In genomic region chr10:60521974-60522405, GRCh38 we compare ENCODE assay signal across 9 cellular contexts.
A peak's percentile ranks its signal among the peaks of the same experiment; 100 is the strongest.
DNase-seq lines count a peak whose midpoint lies in the region; ATAC-seq and TF ChIP-seq lines count a peak whose summit lies in the region.
"Had no signal": no experiment of that assay in that cellular context is flagged by ENCODE, and none has a peak within 500 bp of the region (broad histone marks: within the 10 kb centered on the region; RNA-seq: fewer than 3 reads in every experiment).

No MANE protein-coding gene starts in this region.

- DNase-seq in brain microvascular endothelial cell (peak; percentile 53), mesendoderm (peak; percentile 71), sigmoid colon (no peak), ACHN (no peak)
- DNase-seq: spleen, upper lobe of left lung had no signal

- no peak overlapping the region for H4K8ac ChIP-seq in mesendoderm (ENCODE audit: low read depth, low read length)

- no peak for TF ChIP-seq POLR2A in sigmoid colon (IDR thresholded peaks at IDR 0.05)

- H3K27ac ChIP-seq in brain microvascular endothelial cell (no peak overlapping the region), mesendoderm (ENCODE audit: low read depth, low read length) (no peak overlapping the region), sigmoid colon (no peak overlapping the region)
- H3K27ac ChIP-seq: spleen, upper lobe of left lung had no signal

- TF ChIP-seq RAD21 in Ishikawa (IDR thresholded peaks at IDR 0.05; ENCODE audit: low read depth), result no peak

- ATAC-seq in GM19463 (IDR thresholded peaks at IDR 0.05; ENCODE audit: unreplicated experiment), result peak; percentile 80
- ATAC-seq in stimulated activated memory B cell treated with anti-CD40 and anti-IgM and Interleukin-4, amounts not matched to agents 10 μg/mL and 1 μg/mL and 100 μg/mL, for 72 hours, result no peak

- no peak overlapping the region for H2AK5ac ChIP-seq in mesendoderm (ENCODE audit: low read length)

- H3K27me3 ChIP-seq in brain microvascular endothelial cell (replicated peaks) (no peaks in the 10 kb centered on the region), mesendoderm (ENCODE audit: insufficient read depth, low read length, poor library complexity) (no peaks in the 10 kb centered on the region), sigmoid colon (no peaks in the 10 kb centered on the region)
- H3K27me3 ChIP-seq: spleen, upper lobe of left lung had no signal

- no CpG with 5 or more reads among the region's 3 CpGs for WGBS in mesendoderm (ENCODE audit: extremely low coverage, insufficient coverage, low lambda C conversion rate)
- WGBS in sigmoid colon, 2 donors, result 24 to 36% methylated on average over 3 of the region's 3 CpGs

- H2BK120ac ChIP-seq in mesendoderm (ENCODE audit: low read depth, low read length), result no peak overlapping the region

- H3K36me3 ChIP-seq in brain microvascular endothelial cell (replicated peaks), result no peaks in the 10 kb centered on the region
- no peaks in the 10 kb centered on the region for H3K36me3 ChIP-seq in mesendoderm (ENCODE audit: control insufficient read depth, insufficient read depth, low read length)
- H3K36me3 ChIP-seq in sigmoid colon, result no peaks in the 10 kb centered on the region
- H3K36me3 ChIP-seq: spleen, upper lobe of left lung had no signal

- H3K27me3 Mint-ChIP-seq in stimulated activated memory B cell treated with anti-CD40 and anti-IgM and Interleukin-4, amounts not matched to agents 10 μg/mL and 1 μg/mL and 100 μg/mL, for 72 hours, result no peaks in the 10 kb centered on the region

- H3K4me1 ChIP-seq in mesendoderm (ENCODE audit: control insufficient read depth, low read depth, low read length) (peaks cover 6% of the 10 kb centered on the region), sigmoid colon (no peaks in the 10 kb centered on the region)
- H3K4me1 ChIP-seq: spleen, upper lobe of left lung had no signal

- intact Hi-C loops in sigmoid colon (cut with DNase I), result no loop called here

- H3K79me2 ChIP-seq in mesendoderm (ENCODE audit: control insufficient read depth, insufficient read depth, low read length), result no peaks in the 10 kb centered on the region

- no peak overlapping the region for H3K4me2 ChIP-seq in mesendoderm (ENCODE audit: low read length)

- H3K4ac ChIP-seq in mesendoderm (ENCODE audit: low read depth, low read length), result no peak overlapping the region

- no peak overlapping the region for H2BK5ac ChIP-seq in mesendoderm (ENCODE audit: low read length)

- H3K9me3 Mint-ChIP-seq in stimulated activated memory B cell treated with anti-CD40 and anti-IgM and Interleukin-4, amounts not matched to agents 10 μg/mL and 1 μg/mL and 100 μg/mL, for 72 hours, result peaks cover 9% of the 10 kb centered on the region

- H3K27ac Mint-ChIP-seq in stimulated activated memory B cell treated with anti-CD40 and anti-IgM and Interleukin-4, amounts not matched to agents 10 μg/mL and 1 μg/mL and 100 μg/mL, for 72 hours, result no peak overlapping the region

- no peaks in the 10 kb centered on the region for H3K9me3 ChIP-seq in sigmoid colon
- H3K9me3 ChIP-seq: upper lobe of left lung had no signal

- H3K4me3 ChIP-seq in brain microvascular endothelial cell (ENCODE audit: low read depth, low read length), result no peak overlapping the region
- H3K4me3 ChIP-seq in mesendoderm (ENCODE audit: low read length), result no peak overlapping the region
- H3K4me3 ChIP-seq in sigmoid colon, result no peak overlapping the region
- H3K4me3 ChIP-seq: spleen, upper lobe of left lung had no signal

- peaks cover 12% of the 10 kb centered on the region for H3K36me3 Mint-ChIP-seq in stimulated activated memory B cell treated with anti-CD40 and anti-IgM and Interleukin-4, amounts not matched to agents 10 μg/mL and 1 μg/mL and 100 μg/mL, for 72 hours

- H3K79me1 ChIP-seq in mesendoderm (ENCODE audit: low read length), result no peaks in the 10 kb centered on the region

- peak overlapping the region; percentile 45 for H2BK15ac ChIP-seq in mesendoderm (replicated peaks; ENCODE audit: low read depth)

- no peak overlapping the region for H3K4me3 Mint-ChIP-seq in stimulated activated memory B cell treated with anti-CD40 and anti-IgM and Interleukin-4, amounts not matched to agents 10 μg/mL and 1 μg/mL and 100 μg/mL, for 72 hours

- in situ Hi-C loops in brain microvascular endothelial cell (cut with HindIII; ENCODE audit: low pct_ligation_motif_present, low sequenced_read_pairs), result no loop called here
- in situ Hi-C loops in ACHN (cut with HindIII; ENCODE audit: low pct_ligation_motif_present, low pct_unique_long_range_greater_than_20kb, low sequenced_read_pairs), result no loop called here

- no peaks in the 10 kb centered on the region for H3K4me1 Mint-ChIP-seq in stimulated activated memory B cell treated with anti-CD40 and anti-IgM and Interleukin-4, amounts not matched to agents 10 μg/mL and 1 μg/mL and 100 μg/mL, for 72 hours

- no peak overlapping the region for H3K9ac ChIP-seq in mesendoderm (ENCODE audit: low read length)

- H4K5ac ChIP-seq in mesendoderm (ENCODE audit: low read length), result no peak overlapping the region

- TF ChIP-seq EP300 in Ishikawa (IDR thresholded peaks at IDR 0.05; ENCODE audit: borderline replicate concordance) (peak; percentile 53; the same call in 1 of the 2 replicates), sigmoid colon (IDR thresholded peaks at IDR 0.05) (no peak)

- no peak overlapping the region for H3K23ac ChIP-seq in mesendoderm (ENCODE audit: low read length)

- H3K18ac ChIP-seq in mesendoderm (ENCODE audit: low read length), result no peak overlapping the region

- TF ChIP-seq CTCF in brain microvascular endothelial cell (IDR thresholded peaks at IDR 0.05; ENCODE audit: low read depth, low read length, missing control alignments), result no peak
- TF ChIP-seq CTCF in sigmoid colon (IDR thresholded peaks at IDR 0.05), result no peak

- H3K56ac ChIP-seq in mesendoderm (ENCODE audit: low read length), result no peak overlapping the region

TF ChIP-seq in Ishikawa, 13 proteins besides CTCF, POLR2A, EP300 and RAD21:
- TF ChIP-seq NFIC (IDR thresholded peaks at IDR 0.05) (peak; percentile 27; the same call in 1 of the 2 replicates), EGR1 (IDR thresholded peaks at IDR 0.05) (no peak), FOXM1 (IDR thresholded peaks at IDR 0.05; ENCODE audit: borderline replicate concordance, low read depth) (no peak; the same call in 1 of the 2 replicates), TAF1 (IDR thresholded peaks at IDR 0.05; ENCODE audit: low read depth) (no peak), CEBPB (IDR thresholded peaks at IDR 0.05) (no peak), REST (IDR thresholded peaks at IDR 0.05; ENCODE audit: low read depth) (no peak), YY1 (IDR thresholded peaks at IDR 0.05; ENCODE audit: low read depth) (no peak), TEAD4 (IDR thresholded peaks at IDR 0.05) (no peak; the same call in 1 of the 2 replicates), CREB1 (IDR thresholded peaks at IDR 0.05; ENCODE audit: low read depth) (no peak), MAX (IDR thresholded peaks at IDR 0.05) (no peak), ZBTB7A (IDR thresholded peaks at IDR 0.05; ENCODE audit: low read depth) (no peak), USF1 (IDR thresholded peaks at IDR 0.05) (no peak), TCF12 (IDR thresholded peaks at IDR 0.05; ENCODE audit: low read depth) (peak; percentile 84)
TF ChIP-seq in Ishikawa: peak in this region for 2.

Comparison
In these comparisons a context has a peak if more than half of its experiments do, and no peak if none do; other contexts are left out.
1. DNase-seq: peak in brain microvascular endothelial cell (single experiment) and mesendoderm (single experiment); none in sigmoid colon (single experiment) and ACHN (single experiment).